In the genomic region with DNA sequence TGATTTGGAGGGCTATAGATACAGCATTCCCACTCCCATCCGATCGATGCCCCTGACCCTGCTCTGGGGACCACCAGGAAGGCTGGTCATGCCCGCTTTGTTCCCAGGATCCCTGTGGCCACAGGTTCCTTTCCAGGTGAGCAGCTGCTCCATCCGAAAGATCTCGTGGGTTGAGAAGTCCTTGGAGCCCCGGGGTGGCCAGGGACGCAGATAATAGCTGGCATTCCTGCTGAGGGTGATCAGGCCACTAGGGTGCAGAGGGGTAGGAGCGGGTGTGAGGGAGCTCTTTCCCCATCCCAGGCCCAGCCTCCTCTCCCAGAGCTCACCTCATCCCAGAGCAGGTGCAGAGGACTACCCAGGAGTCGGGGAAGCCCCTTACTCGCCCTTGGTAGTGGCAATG, we compare ENCODE assay signal across 29 cellular contexts. TPM values are rescaled to one million over a fixed set of nuclear protein-coding genes. Genes with fewer than 3 reads are reported as not detected.
"Had no signal": no experiment of that assay in that cellular context is flagged by ENCODE, and none has a peak within 500 bp of the region (broad histone marks: within the 10 kb centered on the region; RNA-seq: fewer than 3 reads in every experiment).

No MANE protein-coding gene starts in this region.

- H3K4me3 ChIP-seq: esophagus muscularis mucosa, gastrocnemius medialis, heart right ventricle, lower lobe of right lung, neural progenitor cell, psoas muscle, spleen, tibial artery, upper lobe of left lung, vagina had no signal

- ATAC-seq: gastrocnemius medialis; heart right ventricle; left lobe of liver; lower lobe of right lung; natural killer cell; psoas muscle; sciatic nerve; stimulated activated memory B cell treated with anti-CD40 and anti-IgM and Interleukin-4, amounts not matched to agents 10 μg/mL and 1 μg/mL and 100 μg/mL, for 72 hours had no signal

- FAIRE-seq: endometrium, islet of Langerhans had no signal

- DNase-seq: effector memory CD4-positive, alpha-beta T cell; gastrocnemius medialis; heart right ventricle; hypothalamus; lower lobe of right lung; natural killer cell; occipital lobe; psoas muscle; retina; spleen; stimulated activated CD4-positive, alpha-beta T cell treated with anti-CD3 and anti-CD28 coated beads, Interleukin-15, amount 100 ng/mL, for 24 hours; stimulated activated CD4-positive, alpha-beta T cell treated with anti-CD3 and anti-CD28 coated beads, Interleukin-1b, Interleukin-23, amount 100 ng/mL, for 48 hours; stimulated activated CD4-positive, alpha-beta T cell treated with anti-CD3 and anti-CD28 coated beads, Interleukin-4, amount 100 ng/mL, for 24 hours; tibial artery; upper lobe of left lung had no signal

RNA-seq across cellular contexts. Expression of a gene that starts 7.4 kb away (rescaled TPM):
- total RNA-seq: natural killer cell had no signal

RNA-seq across cellular contexts. Expression of a gene that starts 11.2 kb away (rescaled TPM):
- total RNA-seq: esophagus muscularis mucosa, fibroblast of villous mesenchyme, gastrocnemius medialis, heart right ventricle, left lobe of liver, lower lobe of right lung, mesothelial cell of epicardium, mucosa of gallbladder, myocyte, natural killer cell, occipital lobe, psoas muscle, sciatic nerve, skeletal muscle tissue, spleen, temporal lobe, upper lobe of left lung, vagina had no signal

RNA-seq across cellular contexts. Expression of a gene that starts 38.0 kb away (rescaled TPM):
- total RNA-seq: fibroblast of villous mesenchyme had no signal

RNA-seq across cellular contexts. Expression of a gene that starts 58.0 kb away (rescaled TPM):
- total RNA-seq: fibroblast of villous mesenchyme, myocyte, natural killer cell had no signal
